ENCODE assay signal across 19 cellular contexts in the genomic region with DNA sequence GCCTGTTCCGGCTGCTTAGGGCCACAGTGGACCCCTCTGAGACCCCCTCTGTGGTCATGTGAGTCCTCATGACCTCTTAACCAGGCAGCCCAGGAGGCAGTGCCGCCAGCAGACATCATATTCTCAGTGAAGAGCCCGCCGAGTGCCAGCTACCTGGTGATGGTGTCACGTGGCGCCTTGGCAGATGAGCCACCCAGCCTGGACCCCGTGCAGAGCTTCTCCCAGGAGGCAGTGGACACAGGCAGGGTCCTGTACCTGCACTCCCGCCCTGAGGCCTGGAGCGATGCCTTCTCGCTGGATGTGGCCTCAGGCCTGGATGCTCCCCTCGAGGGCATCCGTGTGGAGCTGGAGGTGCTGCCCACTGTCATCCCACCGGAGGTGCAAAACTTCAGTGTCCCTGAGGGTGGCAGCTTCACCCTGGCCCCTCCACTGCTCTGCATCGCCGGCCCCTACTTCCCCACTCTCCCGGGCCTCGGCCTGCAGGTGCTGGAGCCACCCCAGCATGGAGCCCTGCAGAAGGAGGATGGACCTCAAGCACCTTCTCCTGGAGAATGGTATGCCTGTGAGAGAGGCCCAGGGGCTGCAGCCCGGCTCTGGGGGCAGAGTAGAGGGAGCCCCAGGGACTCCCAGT.
"Had no signal": no experiment of that assay in that cellular context is flagged by ENCODE, and none has a peak within 500 bp of the region (broad histone marks: within the 10 kb centered on the region; RNA-seq: fewer than 3 reads in every experiment).

No MANE protein-coding gene starts in this region.

- H3K27ac ChIP-seq: brain microvascular endothelial cell, esophagus muscularis mucosa, gastroesophageal sphincter, heart right ventricle, prostate gland had no signal

- H3K9me3 ChIP-seq: esophagus muscularis mucosa, gastroesophageal sphincter, heart right ventricle, prostate gland, SK-N-SH had no signal

- H3K4me1 ChIP-seq: esophagus muscularis mucosa, gastroesophageal sphincter, heart right ventricle, prostate gland had no signal

- H3K27me3 Mint-ChIP-seq: activated CD4-positive, alpha-beta memory T cell treated with anti-CD3 and anti-CD28 coated beads, Interleukin-2, amount 10 ng/mL, durations not matched to agents 7 days and 5 days; activated CD4-positive, alpha-beta T cell treated with anti-CD3 and anti-CD28 coated beads for 36 hours; activated T-helper 17 cell treated with anti-CD3 and anti-CD28 coated beads, Interleukin-2, amount 50 U/mL, for 72 hours had no signal

- H3K4me3 Mint-ChIP-seq: activated CD4-positive, alpha-beta memory T cell treated with anti-CD3 and anti-CD28 coated beads, Interleukin-2, amount 10 ng/mL, durations not matched to agents 7 days and 5 days; activated CD4-positive, alpha-beta T cell treated with anti-CD3 and anti-CD28 coated beads for 36 hours; activated naive CD4-positive, alpha-beta T cell treated with anti-CD3 and anti-CD28 coated beads for 36 hours; activated T-helper 17 cell treated with anti-CD3 and anti-CD28 coated beads, Interleukin-2, amount 50 U/mL, for 72 hours; T-helper 2 cell treated with Interferon-gamma antibody and Interleukin-4, amounts not matched to agents 5 μg/mL and 100 μg/mL, for 36 hours had no signal

- H3K4me2 ChIP-seq: SK-N-SH had no signal

- H3K27ac Mint-ChIP-seq: activated CD4-positive, alpha-beta memory T cell treated with anti-CD3 and anti-CD28 coated beads, Interleukin-2, amount 10 ng/mL, durations not matched to agents 7 days and 5 days; activated CD4-positive, alpha-beta T cell treated with anti-CD3 and anti-CD28 coated beads for 36 hours; activated naive CD4-positive, alpha-beta T cell treated with anti-CD3 and anti-CD28 coated beads for 36 hours; activated T-helper 17 cell treated with anti-CD3 and anti-CD28 coated beads, Interleukin-2, amount 50 U/mL, for 72 hours; T-helper 2 cell treated with Interferon-gamma antibody and Interleukin-4, amounts not matched to agents 5 μg/mL and 100 μg/mL, for 36 hours had no signal

- H3K4me3 ChIP-seq: esophagus muscularis mucosa, gastroesophageal sphincter, prostate gland had no signal

- H3K36me3 ChIP-seq: brain microvascular endothelial cell, esophagus muscularis mucosa, gastroesophageal sphincter, heart right ventricle, prostate gland had no signal

- H3K27me3 ChIP-seq: brain microvascular endothelial cell, heart right ventricle had no signal

- H3K4me1 Mint-ChIP-seq: activated CD4-positive, alpha-beta memory T cell treated with anti-CD3 and anti-CD28 coated beads, Interleukin-2, amount 10 ng/mL, durations not matched to agents 7 days and 5 days; activated CD4-positive, alpha-beta T cell treated with anti-CD3 and anti-CD28 coated beads for 36 hours; activated T-helper 17 cell treated with anti-CD3 and anti-CD28 coated beads, Interleukin-2, amount 50 U/mL, for 72 hours had no signal

- H3K9ac ChIP-seq: SK-N-SH had no signal

- ATAC-seq: activated T-helper 17 cell treated with anti-CD3 and anti-CD28 coated beads, Interleukin-2, amount 50 U/mL, for 72 hours; gastroesophageal sphincter had no signal

- H3K9me3 Mint-ChIP-seq: activated CD4-positive, alpha-beta memory T cell treated with anti-CD3 and anti-CD28 coated beads, Interleukin-2, amount 10 ng/mL, durations not matched to agents 7 days and 5 days; activated naive CD4-positive, alpha-beta T cell treated with anti-CD3 and anti-CD28 coated beads for 36 hours; activated T-helper 17 cell treated with anti-CD3 and anti-CD28 coated beads, Interleukin-2, amount 50 U/mL, for 72 hours; T-helper 2 cell treated with Interferon-gamma antibody and Interleukin-4, amounts not matched to agents 5 μg/mL and 100 μg/mL, for 36 hours had no signal

- FAIRE-seq: endothelial cell of umbilical vein, TTC549, urothelium cell line had no signal

- DNase-seq: activated CD4-positive, alpha-beta memory T cell treated with anti-CD3 and anti-CD28 coated beads, Interleukin-2, amount 10 ng/mL, durations not matched to agents 7 days and 5 days; activated naive CD4-positive, alpha-beta T cell treated with anti-CD3 and anti-CD28 coated beads for 36 hours; activated T-cell treated with anti-CD3 and anti-CD28 coated beads, Interleukin-2, amount 50 U/mL, for 1 hour; brain microvascular endothelial cell; effector CD8-positive, alpha-beta T cell; heart right ventricle; stimulated activated CD4-positive, alpha-beta T cell treated with anti-CD3 and anti-CD28 coated beads, Interleukin-1b, Interleukin-23, amount 100 ng/mL, for 48 hours; stimulated activated CD8-positive, alpha-beta memory T cell treated with anti-CD3 and anti-CD28 coated beads, Interleukin-4, amount 100 ng/mL, for 48 hours; stimulated activated naive CD4-positive, alpha-beta T cell had no signal
